ENCODE assay signal across 9 cellular contexts in genomic region chr22:42439821-42440674, GRCh38. TPM values are rescaled to one million over a fixed set of nuclear protein-coding genes. Genes with fewer than 3 reads are reported as not detected.
A peak's percentile ranks its signal among the peaks of the same experiment; 100 is the strongest.
DNase-seq lines count a peak whose midpoint lies in the region; FAIRE-seq and TF ChIP-seq lines count a peak whose summit lies in the region.
"Had no signal": no experiment of that assay in that cellular context is flagged by ENCODE, and none has a peak within 500 bp of the region (broad histone marks: within the 10 kb centered on the region; RNA-seq: fewer than 3 reads in every experiment).

No MANE protein-coding gene starts in this region.

- H3K9me2 ChIP-seq in PC-9 (ENCODE audit: insufficient read depth) (no peaks in the 10 kb centered on the region), hepatocyte (replicated peaks; ENCODE audit: insufficient read depth) (no peaks in the 10 kb centered on the region)

- H3F3A ChIP-seq in PC-9 (ENCODE audit: insufficient read depth, low read depth) = peaks cover 24% of the 10 kb centered on the region

- H3K4me3 Mint-ChIP-seq in activated CD4-positive, alpha-beta T cell treated with anti-CD3 and anti-CD28 coated beads, Interleukin-2, amount 10 ng/mL, durations not matched to agents 24 days and 14 days = peak overlapping the region; percentile 75
- H3K4me3 Mint-ChIP-seq in stimulated activated naive CD8-positive, alpha-beta T cell treated with anti-CD3 and anti-CD28 coated beads, Interleukin-15, Interleukin-2, amounts not matched to agents 100 ng/mL and 50 ng/mL, for 24 hours = peak overlapping the region; percentile 30

- no peaks in the 10 kb centered on the region for H4K20me1 ChIP-seq in PC-9 (ENCODE audit: insufficient read depth)
- no peaks in the 10 kb centered on the region for H4K20me1 ChIP-seq in hepatocyte (ENCODE audit: insufficient read depth, poor library complexity, severe bottlenecking)

- H3K36me3 ChIP-seq in PC-9 (ENCODE audit: low read depth) = no peaks in the 10 kb centered on the region
- no peaks in the 10 kb centered on the region for H3K36me3 ChIP-seq in esophagus (ENCODE audit: control insufficient read depth in 2 of 2, insufficient read depth in 2 of 2, low read length in 1 of 2)
- no peaks in the 10 kb centered on the region for H3K36me3 ChIP-seq in hepatocyte (replicated peaks; ENCODE audit: insufficient read depth, low read depth)

- H3K27ac ChIP-seq in PC-9 (no peak overlapping the region), esophagus (ENCODE audit: low read depth in 2 of 2, low read length in 1 of 2) (peak overlapping the region; percentile 57 to 87), hepatocyte (no peak overlapping the region)

- POLR2A ChIA-PET in PC-9 (lab: Charles Lee; ENCODE audit: unreplicated experiment) = interaction anchor here (0.6 to 0.8 kb wide), 3 partner anchors 71 to 721 kb away, joined by 3 to 5 read pairs (median 4); no protein-coding TSS in a partner anchor

- WGBS in esophagus, 2 donors = 50 to 56% methylated on average over 20 of the region's 20 CpGs
- 74% methylated on average over 20 of the region's 20 CpGs for WGBS in hepatocyte (ENCODE audit: low lambda C conversion rate, missing lambda C conversion rate)

- no peaks in the 10 kb centered on the region for H3K36me3 Mint-ChIP-seq in activated CD4-positive, alpha-beta T cell treated with anti-CD3 and anti-CD28 coated beads, Interleukin-2, amount 10 ng/mL, durations not matched to agents 24 days and 14 days (ENCODE audit: low read depth)
- no peaks in the 10 kb centered on the region for H3K36me3 Mint-ChIP-seq in stimulated activated naive CD8-positive, alpha-beta T cell treated with anti-CD3 and anti-CD28 coated beads, Interleukin-15, Interleukin-2, amounts not matched to agents 100 ng/mL and 50 ng/mL, for 24 hours (ENCODE audit: low read depth)

- H3K27me3 ChIP-seq in PC-9 (ENCODE audit: insufficient read depth, low read depth) (no peaks in the 10 kb centered on the region), esophagus (ENCODE audit: control insufficient read depth in 1 of 2, insufficient read depth in 2 of 2, low read length in 2 of 2) (no peaks in the 10 kb centered on the region), hepatocyte (no peaks in the 10 kb centered on the region)

- H3K4me3 ChIP-seq in PC-9 (no peak overlapping the region; the same call in 1 of the 2 replicates), esophagus (ENCODE audit: low read depth in 1 of 2, low read length in 2 of 2) (no peak overlapping the region), hepatocyte (no peak overlapping the region)

- CTCF ChIA-PET in PC-9 (lab: Charles Lee) = interaction anchor here (0.5 to 0.7 kb wide), 2 partner anchors 473 to 639 kb away, joined by 4 to 5 read pairs; partner anchors contain the start of gene CCDC134

- H3K27ac Mint-ChIP-seq in activated CD4-positive, alpha-beta T cell treated with anti-CD3 and anti-CD28 coated beads, Interleukin-2, amount 10 ng/mL, durations not matched to agents 24 days and 14 days = peak overlapping the region; percentile 88
- peak overlapping the region; percentile 10 for H3K27ac Mint-ChIP-seq in stimulated activated naive CD8-positive, alpha-beta T cell treated with anti-CD3 and anti-CD28 coated beads, Interleukin-15, Interleukin-2, amounts not matched to agents 100 ng/mL and 50 ng/mL, for 24 hours

- DNase-seq in activated CD4-positive, alpha-beta T cell treated with anti-CD3 and anti-CD28 coated beads, Interleukin-2, amount 10 ng/mL, durations not matched to agents 24 days and 14 days = peak; percentile 73
- DNase-seq in activated CD4-positive, alpha-beta T cell treated with anti-CD3 and anti-CD28 coated beads, Interleukin-2, amount 50 U/mL, for 4 hours = no peak
- peak in 1 of 2 experiments; percentile 21 for DNase-seq in PC-9
- no peak for DNase-seq in hepatocyte (ENCODE audit: low spot score)
- no peak for DNase-seq in RCC 7860 (ENCODE audit: low spot score)
- no peak for DNase-seq in cortex of kidney (lab: John Stamatoyannopoulos, UW)
- DNase-seq: activated gamma-delta T cell had no signal

- BruUV-seq in PC-9 (replicated peaks; lab: Mats Ljungman, UMichigan) = no TSS peak

- H3K27me3 Mint-ChIP-seq in activated CD4-positive, alpha-beta T cell treated with anti-CD3 and anti-CD28 coated beads, Interleukin-2, amount 10 ng/mL, durations not matched to agents 24 days and 14 days = no peaks in the 10 kb centered on the region
- peaks cover 3% of the 10 kb centered on the region for H3K27me3 Mint-ChIP-seq in stimulated activated naive CD8-positive, alpha-beta T cell treated with anti-CD3 and anti-CD28 coated beads, Interleukin-15, Interleukin-2, amounts not matched to agents 100 ng/mL and 50 ng/mL, for 24 hours

- no peak for FAIRE-seq in RCC 7860 (lab: Jason Lieb, UNC)

- peaks cover 33% of the 10 kb centered on the region for H3K4me1 ChIP-seq in PC-9 (replicated peaks; ENCODE audit: insufficient read depth)
- H3K4me1 ChIP-seq in esophagus (ENCODE audit: control insufficient read depth in 2 of 2, insufficient read depth in 2 of 2, low read length in 1 of 2) = peaks cover 8 to 15% of the 10 kb centered on the region in 2 donors
- peaks cover 23% of the 10 kb centered on the region for H3K4me1 ChIP-seq in hepatocyte (ENCODE audit: insufficient read depth)

- no peaks in the 10 kb centered on the region for H3K9me3 Mint-ChIP-seq in activated CD4-positive, alpha-beta T cell treated with anti-CD3 and anti-CD28 coated beads, Interleukin-2, amount 10 ng/mL, durations not matched to agents 24 days and 14 days
- no peaks in the 10 kb centered on the region for H3K9me3 Mint-ChIP-seq in stimulated activated naive CD8-positive, alpha-beta T cell treated with anti-CD3 and anti-CD28 coated beads, Interleukin-15, Interleukin-2, amounts not matched to agents 100 ng/mL and 50 ng/mL, for 24 hours

- peaks cover 49% of the 10 kb centered on the region for H3K4me1 Mint-ChIP-seq in activated CD4-positive, alpha-beta T cell treated with anti-CD3 and anti-CD28 coated beads, Interleukin-2, amount 10 ng/mL, durations not matched to agents 24 days and 14 days
- H3K4me1 Mint-ChIP-seq in stimulated activated naive CD8-positive, alpha-beta T cell treated with anti-CD3 and anti-CD28 coated beads, Interleukin-15, Interleukin-2, amounts not matched to agents 100 ng/mL and 50 ng/mL, for 24 hours (ENCODE audit: low read depth) = peaks cover 50% of the 10 kb centered on the region

- peak overlapping the region; percentile 45 for H3K4me2 ChIP-seq in PC-9
- no peak overlapping the region for H3K4me2 ChIP-seq in hepatocyte

- TF ChIP-seq CTCF in PC-9 (conservative IDR thresholded peaks at IDR 0.05) = no peak
- no peak for TF ChIP-seq CTCF in hepatocyte (IDR thresholded peaks at IDR 0.05; ENCODE audit: poor library complexity)

- no peaks in the 10 kb centered on the region for H3K9me3 ChIP-seq in PC-9 (ENCODE audit: insufficient read depth, low read depth)
- H3K9me3 ChIP-seq in esophagus (ENCODE audit: control insufficient read depth in 2 of 2, insufficient read depth in 1 of 2, low read depth in 1 of 2, low read length in 1 of 2) = no peaks in the 10 kb centered on the region
- no peaks in the 10 kb centered on the region for H3K9me3 ChIP-seq in hepatocyte (ENCODE audit: low read depth)

- H2AFZ ChIP-seq in PC-9 = no peak overlapping the region
- no peak overlapping the region for H2AFZ ChIP-seq in hepatocyte

- H3K79me2 ChIP-seq in PC-9 (ENCODE audit: low read depth) = no peaks in the 10 kb centered on the region
- no peaks in the 10 kb centered on the region for H3K79me2 ChIP-seq in hepatocyte

- intact Hi-C loops in activated CD4-positive, alpha-beta T cell treated with anti-CD3 and anti-CD28 coated beads, Interleukin-2, amount 10 ng/mL, durations not matched to agents 24 days and 14 days (cut with micrococcal nuclease) = loop anchor here (5.0 kb wide), 1 partner anchor 73 kb away; no protein-coding TSS in a partner anchor
- intact Hi-C loops in PC-9 (cut with micrococcal nuclease; ENCODE audit: unreplicated experiment) = loop anchor here (5.0 to 10.0 kb wide), 2 partner anchors 125 to 168 kb away; partner anchors contain the start of gene TCF20

RNA-seq across cellular contexts. Expression of gene NFAM1, which starts 7.8 kb away (rescaled TPM):
- total RNA-seq in activated CD4-positive, alpha-beta T cell treated with anti-CD3 and anti-CD28 coated beads, Interleukin-2, amount 10 ng/mL, durations not matched to agents 24 days and 14 days = 0.05 and 0.07 TPM in 2 replicates
- total RNA-seq in PC-9 (2021) (not detected in 2 replicates), hepatocyte (0.16 and 0.53 TPM in 2 replicates)
- polyA plus RNA-seq in esophagus (under 1 TPM; 0.24 to 0.28 TPM), hepatocyte (0.15 and 1.0 TPM in 2 replicates)

Comparison
In these comparisons a context has a peak if more than half of its experiments do, and no peak if none do; other contexts are left out.
1. H3K27ac ChIP-seq: peak in esophagus (2 of 2); none in PC-9 (single experiment) and hepatocyte (single experiment).